Comparison of ENCODE assay signal across 1 cellular context in the genomic region with DNA sequence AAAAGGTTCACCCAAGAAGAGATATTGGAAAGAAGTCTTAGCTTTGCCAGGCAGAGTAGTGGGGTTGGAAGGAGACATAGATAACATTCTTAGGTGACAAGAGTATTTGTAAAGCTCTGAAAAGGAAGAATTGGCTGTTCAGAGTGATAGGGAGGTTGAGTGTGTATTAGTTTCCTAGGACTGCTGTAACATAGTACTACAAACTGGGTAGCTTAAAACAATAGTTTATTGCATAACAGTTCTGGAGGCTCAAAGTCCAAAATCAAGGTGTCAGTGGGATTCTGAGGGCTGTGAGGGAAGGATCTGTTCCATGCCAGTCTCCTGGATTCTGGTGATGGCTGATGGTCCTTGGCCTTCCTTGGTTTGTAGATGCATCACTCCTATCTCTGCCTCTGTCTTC.
TF ChIP-seq lines count a peak whose summit lies in the region.

No MANE protein-coding gene starts in this region.

TF ChIP-seq in GM23338, 12 proteins besides CTCF, POLR2A, EP300 and RAD21 (continued from another document):
- TF ChIP-seq, protein P1, sequence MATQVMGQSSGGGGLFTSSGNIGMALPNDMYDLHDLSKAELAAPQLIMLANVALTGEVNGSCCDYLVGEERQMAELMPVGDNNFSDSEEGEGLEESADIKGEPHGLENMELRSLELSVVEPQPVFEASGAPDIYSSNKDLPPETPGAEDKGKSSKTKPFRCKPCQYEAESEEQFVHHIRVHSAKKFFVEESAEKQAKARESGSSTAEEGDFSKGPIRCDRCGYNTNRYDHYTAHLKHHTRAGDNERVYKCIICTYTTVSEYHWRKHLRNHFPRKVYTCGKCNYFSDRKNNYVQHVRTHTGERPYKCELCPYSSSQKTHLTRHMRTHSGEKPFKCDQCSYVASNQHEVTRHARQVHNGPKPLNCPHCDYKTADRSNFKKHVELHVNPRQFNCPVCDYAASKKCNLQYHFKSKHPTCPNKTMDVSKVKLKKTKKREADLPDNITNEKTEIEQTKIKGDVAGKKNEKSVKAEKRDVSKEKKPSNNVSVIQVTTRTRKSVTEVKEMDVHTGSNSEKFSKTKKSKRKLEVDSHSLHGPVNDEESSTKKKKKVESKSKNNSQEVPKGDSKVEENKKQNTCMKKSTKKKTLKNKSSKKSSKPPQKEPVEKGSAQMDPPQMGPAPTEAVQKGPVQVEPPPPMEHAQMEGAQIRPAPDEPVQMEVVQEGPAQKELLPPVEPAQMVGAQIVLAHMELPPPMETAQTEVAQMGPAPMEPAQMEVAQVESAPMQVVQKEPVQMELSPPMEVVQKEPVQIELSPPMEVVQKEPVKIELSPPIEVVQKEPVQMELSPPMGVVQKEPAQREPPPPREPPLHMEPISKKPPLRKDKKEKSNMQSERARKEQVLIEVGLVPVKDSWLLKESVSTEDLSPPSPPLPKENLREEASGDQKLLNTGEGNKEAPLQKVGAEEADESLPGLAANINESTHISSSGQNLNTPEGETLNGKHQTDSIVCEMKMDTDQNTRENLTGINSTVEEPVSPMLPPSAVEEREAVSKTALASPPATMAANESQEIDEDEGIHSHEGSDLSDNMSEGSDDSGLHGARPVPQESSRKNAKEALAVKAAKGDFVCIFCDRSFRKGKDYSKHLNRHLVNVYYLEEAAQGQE (IDR thresholded peaks at IDR 0.05; ENCODE audit: unreplicated experiment), result no peak
- no peak for TF ChIP-seq POLR2AphosphoS5 (IDR thresholded peaks at IDR 0.05; ENCODE audit: low read depth)
